Comparison of ENCODE assay signal across 8 cellular contexts in the genomic region with DNA sequence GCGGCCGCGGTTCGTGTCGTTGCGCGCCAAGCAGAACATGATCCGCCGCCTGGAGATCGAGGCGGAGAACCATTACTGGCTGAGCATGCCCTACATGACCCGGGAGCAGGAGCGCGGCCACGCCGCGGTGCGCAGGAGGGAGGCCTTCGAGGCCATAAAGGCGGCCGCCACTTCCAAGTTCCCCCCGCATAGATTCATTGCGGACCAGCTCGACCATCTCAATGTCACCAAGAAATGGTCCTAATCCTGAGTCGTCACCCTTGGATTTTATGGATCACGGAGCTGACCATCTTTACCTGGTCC. TPM values are rescaled to one million over a fixed set of nuclear protein-coding genes. Genes with fewer than 3 reads are reported as not detected.
A peak's percentile ranks its signal among the peaks of the same experiment; 100 is the strongest.
DNase-seq lines count a peak whose midpoint lies in the region; ATAC-seq, FAIRE-seq and TF ChIP-seq lines count a peak whose summit lies in the region.

No MANE protein-coding gene starts in this region.

- no peaks in the 10 kb centered on the region for H3K9me3 Mint-ChIP-seq in activated naive CD8-positive, alpha-beta T cell (ENCODE audit: low read depth)
- no peaks in the 10 kb centered on the region for H3K9me3 Mint-ChIP-seq in immature natural killer cell

- peak overlapping the region; percentile 97 for H3K4me3 Mint-ChIP-seq in activated naive CD8-positive, alpha-beta T cell
- H3K4me3 Mint-ChIP-seq in immature natural killer cell, result peak overlapping the region; percentile 94 to 99 (median 96)

- peaks cover 0 to 9% (median 0%) of the 10 kb centered on the region in 4 donors for H3K36me3 ChIP-seq in stomach

- peaks cover 3% of the 10 kb centered on the region for H3K36me3 Mint-ChIP-seq in activated naive CD8-positive, alpha-beta T cell
- H3K36me3 Mint-ChIP-seq in immature natural killer cell, result no peaks in the 10 kb centered on the region

- 0 to 2% (median 1%) methylated on average over 12 to 26 of the region's 26 CpGs for WGBS in stomach, 5 donors

- TF ChIP-seq POLR2A in stomach (IDR thresholded peaks at IDR 0.05), result no peak

- H3K27ac ChIP-seq in stomach, result peak overlapping the region; percentile 90 to 100 (median 98)

- peak; percentile 24 for ATAC-seq in HG03196 (IDR thresholded peaks at IDR 0.05; ENCODE audit: unreplicated experiment)

- peaks cover 20% of the 10 kb centered on the region for H3K4me1 Mint-ChIP-seq in activated naive CD8-positive, alpha-beta T cell (ENCODE audit: low read depth)
- H3K4me1 Mint-ChIP-seq in immature natural killer cell, result peaks cover 20 to 26% of the 10 kb centered on the region in 2 donors

- peaks cover 13 to 34% (median 21%) of the 10 kb centered on the region in 4 donors for H3K4me1 ChIP-seq in stomach

- intact Hi-C loops in stomach (cut with DNase I; ENCODE audit: low total_unique reads), result no loop called here

- H3K27ac Mint-ChIP-seq in activated naive CD8-positive, alpha-beta T cell, result peak overlapping the region; percentile 96
- H3K27ac Mint-ChIP-seq in immature natural killer cell, result peak overlapping the region; percentile 83 to 97 (median 94)

- peak overlapping the region; percentile 73 for H3K4me3 ChIP-seq in AG09309 (ENCODE audit: control insufficient read depth, low read depth, low read length)
- H3K4me3 ChIP-seq in stomach, result peak overlapping the region; percentile 65 to 98 (median 92)

- FAIRE-seq in GM19239 (lab: Jason Lieb, UNC), result no peak

- DNase-seq in AG09309 (ENCODE audit: low read depth), result no peak
- DNase-seq in GM19239 (ENCODE audit: insufficient read length, low spot score), result peak; percentile 13
- no peak for DNase-seq in immature natural killer cell
- DNase-seq in stomach, result no peak
- DNase-seq in SW480 (ENCODE audit: low spot score), result no peak
- no peak for DNase-seq in AG08395 (ENCODE audit: low spot score)

- TF ChIP-seq CTCF in AG09309 (IDR thresholded peaks at IDR 0.05; ENCODE audit: control insufficient read depth, insufficient read depth, low read depth, low read length, missing control alignments), result no peak
- no peak for TF ChIP-seq CTCF in stomach (IDR thresholded peaks at IDR 0.05)

- H3K27me3 Mint-ChIP-seq in activated naive CD8-positive, alpha-beta T cell, result no peaks in the 10 kb centered on the region
- peaks cover 2 to 10% (median 6%) of the 10 kb centered on the region in 3 donors for H3K27me3 Mint-ChIP-seq in immature natural killer cell (ENCODE audit: low read depth in 3 of 3)

- no peaks in the 10 kb centered on the region for H3K27me3 ChIP-seq in stomach

- no peaks in the 10 kb centered on the region for H3K9me3 ChIP-seq in stomach

- no peak for TF ChIP-seq EP300 in stomach (IDR thresholded peaks at IDR 0.05)

RNA-seq across cellular contexts. Expression of gene MRPL57, which starts 0.5 kb away (rescaled TPM):
- 10 to 100 TPM; 30.4 to 50.7 (median 44.3) TPM for polyA plus RNA-seq in immature natural killer cell
- total RNA-seq in stomach, result 10 to 100 TPM; 13.8 to 83.0 (median 19.8) TPM
- polyA plus RNA-seq in stomach, result 10 to 100 TPM; 29.1 to 34.5 (median 30.9) TPM

RNA-seq across cellular contexts. Expression of gene SKA3, which starts 0.6 kb away (rescaled TPM):
- polyA plus RNA-seq in immature natural killer cell (under 1 TPM in 2 of 3 donors, not detected in 1; 0.75 to 0.99 TPM), stomach (1 to 10 TPM in 2 of 3 donors, under 1 TPM in 1; 0.76 to 3.1 (median 2.7) TPM)
- total RNA-seq in stomach, result 1 to 10 TPM in 4 of 5 donors, not detected in 1; 1.4 to 3.0 (median 2.5) TPM

RNA-seq across cellular contexts. Expression of gene SAP18, which starts 37.0 kb away (rescaled TPM):
- polyA plus RNA-seq in immature natural killer cell (100 to 1,000 TPM; 262 to 427 (median 316) TPM), stomach (100 to 1,000 TPM in 1 of 3 donors, 10 to 100 TPM in 2; 70.2 to 113 (median 88.0) TPM)
- 10 to 100 TPM; 20.3 to 60.8 (median 37.9) TPM for total RNA-seq in stomach
